10 cellular contexts compared by ENCODE assay signal in genomic region chr19:37309834-37310575, GRCh38.
DNase-seq lines count a peak whose midpoint lies in the region; ATAC-seq and TF ChIP-seq lines count a peak whose summit lies in the region.
"Had no signal": no experiment of that assay in that cellular context is flagged by ENCODE, and none has a peak within 500 bp of the region (broad histone marks: within the 10 kb centered on the region; RNA-seq: fewer than 3 reads in every experiment).

No MANE protein-coding gene starts in this region.

- H3K36me3 ChIP-seq in sigmoid colon, result no peaks in the 10 kb centered on the region
- H3K36me3 ChIP-seq: SJSA1 had no signal

- H3K27me3 ChIP-seq in sigmoid colon, result no peaks in the 10 kb centered on the region
- H3K27me3 ChIP-seq: SJSA1 had no signal

- WGBS in sigmoid colon, 2 donors, result 51 to 66% methylated on average over 7 of the region's 7 CpGs

- H3K9me3 ChIP-seq in sigmoid colon, result no peaks in the 10 kb centered on the region

- peaks cover 0 to 10% (median 8%) of the 10 kb centered on the region in 4 donors for H3K4me1 ChIP-seq in sigmoid colon
- H3K4me1 ChIP-seq: SJSA1 had no signal

- ATAC-seq in GM19324 (IDR thresholded peaks at IDR 0.05; ENCODE audit: low FRiP score, unreplicated experiment), result no peak
- ATAC-seq: left cardiac atrium had no signal

- peak; percentile 2 for TF ChIP-seq CTCF in fibroblast of villous mesenchyme (IDR thresholded peaks at IDR 0.05; ENCODE audit: insufficient read depth, low read depth, low read length)
- TF ChIP-seq CTCF in sigmoid colon (IDR thresholded peaks at IDR 0.05), result no peak

- TF ChIP-seq POLR2A in sigmoid colon (IDR thresholded peaks at IDR 0.05), result no peak

- H3K4me3 ChIP-seq in fibroblast of villous mesenchyme (ENCODE audit: low read depth, low read length), result no peak overlapping the region
- H3K4me3 ChIP-seq in sigmoid colon, result no peak overlapping the region
- H3K4me3 ChIP-seq: SJSA1 had no signal

- TF ChIP-seq EP300 in sigmoid colon (IDR thresholded peaks at IDR 0.05), result no peak

- intact Hi-C loops in sigmoid colon (cut with DNase I), result no loop called here

- peak; percentile 37 for DNase-seq in NCI-H1105 treated with DMSO at 0.1 percent for 48 hours (lab: John Stamatoyannopoulos, UW)
- no peak for DNase-seq in NCI-H1105 (lab: John Stamatoyannopoulos, UW)
- DNase-seq in D341Med (ENCODE audit: low spot score), result peak; percentile 50
- DNase-seq in NCI-H345 (lab: John Stamatoyannopoulos, UW), result peak; percentile 45
- no peak for DNase-seq in fibroblast of villous mesenchyme (ENCODE audit: low read depth)
- no peak for DNase-seq in sigmoid colon
- no peak for DNase-seq in mucosa of gallbladder (ENCODE audit: low spot score)
- DNase-seq: left cardiac atrium had no signal

- H3K27ac ChIP-seq in sigmoid colon, result no peak overlapping the region
- H3K27ac ChIP-seq: SJSA1 had no signal

Comparison
In these comparisons a context has a peak if more than half of its experiments do, and no peak if none do; other contexts are left out.
1. DNase-seq: peak in NCI-H1105 treated with DMSO at 0.1 percent for 48 hours (single experiment), D341Med (single experiment) and NCI-H345 (single experiment); none in NCI-H1105 (single experiment), fibroblast of villous mesenchyme (single experiment), sigmoid colon (single experiment) and mucosa of gallbladder (single experiment).